In genomic region chr15:95447486-95447885, GRCh38 we compare ENCODE assay signal across 14 cellular contexts.
"Had no signal": no experiment of that assay in that cellular context is flagged by ENCODE, and none has a peak within 500 bp of the region (broad histone marks: within the 10 kb centered on the region; RNA-seq: fewer than 3 reads in every experiment).

No MANE protein-coding gene starts in this region.

- ATAC-seq: SK-N-SH treated with all-trans-retinoic acid at 6 μM for 48 hours had no signal

- H3K36me3 Mint-ChIP-seq: T-cell had no signal

- H3K9me3 ChIP-seq: left ventricle myocardium inferior, tibial artery had no signal

- H3K4me3 ChIP-seq: left ventricle myocardium inferior, tibial artery had no signal

- H3K79me2 ChIP-seq: parathyroid adenoma had no signal

- H3K9ac ChIP-seq: parathyroid adenoma had no signal

- H3K36me3 ChIP-seq: left ventricle myocardium inferior, tibial artery had no signal

- H2AFZ ChIP-seq: parathyroid adenoma had no signal

- H3K4me1 ChIP-seq: parathyroid adenoma had no signal

- DNase-seq: activated CD4-positive, CD25-positive, alpha-beta regulatory T cell; aorta; cortex of kidney; head of caudate nucleus; left ventricle myocardium inferior; retina; stimulated activated CD4-positive, alpha-beta T cell treated with anti-CD3 and anti-CD28 coated beads, Interleukin-12 subunit alpha, Interleukin-12 subunit beta, amount 100 ng/mL, for 4 hours; stimulated activated CD8-positive, alpha-beta memory T cell treated with anti-CD3 and anti-CD28 coated beads, Interleukin-4, amount 100 ng/mL, for 48 hours; substantia nigra; T1000; tibial artery had no signal

- H3K27me3 ChIP-seq: tibial artery had no signal

- H3K27ac ChIP-seq: left ventricle myocardium inferior, parathyroid adenoma, tibial artery had no signal
